In genomic region chr2:214130115-214130514, GRCh38 we compare ENCODE assay signal across 15 cellular contexts.
DNase-seq lines count a peak whose midpoint lies in the region; ATAC-seq, FAIRE-seq and TF ChIP-seq lines count a peak whose summit lies in the region.
"Had no signal": no experiment of that assay in that cellular context is flagged by ENCODE, and none has a peak within 500 bp of the region (broad histone marks: within the 10 kb centered on the region; RNA-seq: fewer than 3 reads in every experiment).

No MANE protein-coding gene starts in this region.

- TF ChIP-seq CTCF in mammary epithelial cell (conservative IDR thresholded peaks at IDR 0.05 in 1 of 2, IDR thresholded peaks at IDR 0.05 in 1 of 2; ENCODE audit: extremely low read depth in 1 of 2, insufficient read depth in 1 of 2, low read depth in 1 of 2, low read length in 2 of 2) (no peak), pancreas (IDR thresholded peaks at IDR 0.05) (no peak)

- dilution Hi-C loops in mammary epithelial cell (cut with HindIII; ENCODE audit: low sequenced_read_pairs), result no loop called here

- peaks cover 4% of the 10 kb centered on the region for H3K9me3 ChIP-seq in mammary epithelial cell (replicated peaks; ENCODE audit: insufficient read depth, low read length)
- H3K9me3 ChIP-seq in pancreas, result no peaks in the 10 kb centered on the region
- H3K9me3 ChIP-seq: Peyer's patch had no signal

- in situ Hi-C loops in mammary epithelial cell (cut with MboI; ENCODE audit: low sequenced_read_pairs in 2 of 2), result no loop called here

- intact Hi-C loops in mammary epithelial cell (cut with micrococcal nuclease) (no loop called here), pancreas (cut with DNase I) (no loop called here)

- no peak overlapping the region for H3K4me3 ChIP-seq in Jurkat, Clone E6-1 (ENCODE audit: low read length)
- H3K4me3 ChIP-seq in mammary epithelial cell (replicated peaks in 1 of 3; ENCODE audit: insufficient read depth in 1 of 3, low read depth in 2 of 3, low read length in 3 of 3), result no peak overlapping the region
- no peak overlapping the region for H3K4me3 ChIP-seq in pancreas
- H3K4me3 ChIP-seq: GM23248, Peyer's patch had no signal

- H3K79me2 ChIP-seq in mammary epithelial cell (ENCODE audit: insufficient read depth, low read length), result no peaks in the 10 kb centered on the region

- no peak overlapping the region for H3K9ac ChIP-seq in mammary epithelial cell (ENCODE audit: insufficient read depth, low read length)
- H3K9ac ChIP-seq: GM23248 had no signal

- peak overlapping the region; percentile 23 for H2AFZ ChIP-seq in mammary epithelial cell (ENCODE audit: low read depth, low read length)
- H2AFZ ChIP-seq: GM23248 had no signal

- H3K4me2 ChIP-seq in mammary epithelial cell (ENCODE audit: insufficient read depth, low read depth, low read length), result no peak overlapping the region

- WGBS in mammary epithelial cell (ENCODE audit: low coverage, missing lambda C conversion rate), result 24% methylated on average over 2 of the region's 2 CpGs
- WGBS in pancreas, 2 donors, result 19 to 21% methylated on average over 2 of the region's 2 CpGs

- H3K27ac ChIP-seq in mammary epithelial cell (ENCODE audit: insufficient read depth, low read depth, low read length), result no peak overlapping the region
- no peak overlapping the region for H3K27ac ChIP-seq in pancreas
- H3K27ac ChIP-seq: GM23248, Peyer's patch had no signal

- H3K27me3 ChIP-seq in mammary epithelial cell (ENCODE audit: insufficient read depth, low read length) (no peaks in the 10 kb centered on the region), pancreas (no peaks in the 10 kb centered on the region)
- H3K27me3 ChIP-seq: Peyer's patch had no signal

- peaks cover 26% of the 10 kb centered on the region for H3K4me1 ChIP-seq in mammary epithelial cell (ENCODE audit: insufficient read depth, low read length)
- peaks cover 0 to 4% (median 0%) of the 10 kb centered on the region in 3 donors for H3K4me1 ChIP-seq in pancreas
- H3K4me1 ChIP-seq: Peyer's patch had no signal

- peak; percentile 5 for DNase-seq in Jurkat, Clone E6-1 (ENCODE audit: low read depth, low spot score)
- no peak for DNase-seq in mammary epithelial cell
- DNase-seq in pancreas, result peak in 1 of 6 donors; percentile 11
- no peak for DNase-seq in hepatic stellate cell (ENCODE audit: low spot score)
- no peak for DNase-seq in activated CD8-positive, alpha-beta memory T cell treated with anti-CD3 and anti-CD28 coated beads for 24 hours
- DNase-seq: CD4-positive, CD25-positive, alpha-beta regulatory T cell; DMS53; GM23248; NCI-H1436 treated with DMSO at 0.1 percent for 48 hours; NCI-H2081; NCI-H748 treated with DMSO at 0.1 percent for 48 hours; Peyer's patch had no signal

- H4K20me1 ChIP-seq in mammary epithelial cell (ENCODE audit: insufficient read depth, low read length), result no peaks in the 10 kb centered on the region

- no peak for FAIRE-seq in pancreas (lab: Jason Lieb, UNC)

- CTCF ChIA-PET in mammary epithelial cell (lab: Charles Lee; ENCODE audit: low non-redundant PET), result no interaction called here

- no peaks in the 10 kb centered on the region for H3K36me3 ChIP-seq in mammary epithelial cell (ENCODE audit: insufficient read depth, low read length)
- H3K36me3 ChIP-seq in pancreas, result no peaks in the 10 kb centered on the region
- H3K36me3 ChIP-seq: Peyer's patch had no signal

- BruUV-seq in mammary epithelial cell (replicated peaks; lab: Mats Ljungman, UMichigan), result no TSS peak

- ATAC-seq in GM21423 (IDR thresholded peaks at IDR 0.05; ENCODE audit: unreplicated experiment), result peak; percentile 49
- peak in 3 of 4 donors; percentile 31 to 61 (median 38) for ATAC-seq in pancreas
- ATAC-seq in HG03439 (IDR thresholded peaks at IDR 0.05; ENCODE audit: unreplicated experiment), result no peak
- ATAC-seq: Right ventricle myocardium inferior had no signal
